24 cellular contexts compared by ENCODE assay signal in the genomic region with DNA sequence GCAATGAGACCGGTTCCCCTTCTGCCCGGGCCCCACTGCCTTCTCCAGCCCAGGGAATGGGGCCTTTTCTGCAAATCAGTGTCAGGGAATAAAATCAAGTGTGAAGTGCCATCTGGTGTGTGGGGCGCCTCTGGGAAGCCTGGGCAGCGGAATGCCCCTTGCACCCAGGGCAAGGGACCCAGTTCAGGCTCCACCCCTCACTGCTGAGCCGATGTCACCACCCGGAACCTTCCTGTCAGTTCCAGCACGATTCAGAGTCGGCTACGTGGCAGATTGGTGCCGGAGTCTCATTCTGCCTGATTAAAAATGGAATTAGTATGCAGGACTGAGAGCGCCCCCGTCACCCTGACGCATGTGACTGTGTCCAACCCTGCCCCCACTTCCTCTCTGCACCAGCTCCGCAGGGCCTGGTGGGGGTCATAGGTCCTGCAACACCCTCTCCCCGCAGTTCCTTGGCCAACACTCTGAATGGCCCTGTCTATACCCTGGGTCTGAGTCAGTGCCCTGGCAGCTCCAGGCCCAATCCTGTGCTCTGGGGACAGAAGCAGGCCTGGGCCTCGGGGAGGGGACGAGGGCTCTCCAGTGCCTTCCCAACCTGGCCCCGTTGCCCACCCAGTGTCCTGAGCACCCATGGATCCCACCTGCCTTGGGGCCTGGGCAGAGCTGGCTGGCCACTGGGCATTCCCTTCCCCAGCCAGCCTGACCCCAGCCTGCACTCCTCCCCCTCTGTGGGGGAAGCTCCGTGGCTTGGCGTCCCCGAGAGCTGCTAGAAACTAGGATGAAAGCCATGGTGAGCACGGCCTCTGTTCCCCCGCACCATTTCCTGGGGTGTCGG. TPM values are rescaled to one million over a fixed set of nuclear protein-coding genes. Genes with fewer than 3 reads are reported as not detected.
DNase-seq lines count a peak whose midpoint lies in the region; ATAC-seq lines count a peak whose summit lies in the region.
"Had no signal": no experiment of that assay in that cellular context is flagged by ENCODE, and none has a peak within 500 bp of the region (broad histone marks: within the 10 kb centered on the region; RNA-seq: fewer than 3 reads in every experiment).

No MANE protein-coding gene starts in this region.

- H3K36me3 ChIP-seq in H7 (replicated peaks; ENCODE audit: control insufficient read depth, insufficient read depth, low read length) = no peaks in the 10 kb centered on the region
- H3K36me3 ChIP-seq: breast epithelium, HAP-1, SJCRH30, suprapubic skin had no signal

- DNase-seq in H7 (peak; percentile 57), globus pallidus (ENCODE audit: low spot score) (peak; percentile 47), midbrain (lab: John Stamatoyannopoulos, UW) (peak; percentile 9), retina (peak; percentile 72), NCI-H774 (lab: John Stamatoyannopoulos, UW) (no peak)
- DNase-seq: ACHN; activated naive CD4-positive, alpha-beta T cell treated with Interleukin-2 at 50 U/mL for 16 hours; activated T-cell treated with anti-CD3 and anti-CD28 coated beads, Interleukin-2, amount 50 U/mL, for 48 hours; KG1; left cardiac atrium; NCI-H1436 treated with DMSO at 0.1 percent for 48 hours; NCI-H69; SJCRH30 had no signal

- no peak for ATAC-seq in HG03565 (IDR thresholded peaks at IDR 0.05; ENCODE audit: unreplicated experiment)
- no peak for ATAC-seq in HG03196 (IDR thresholded peaks at IDR 0.05; ENCODE audit: unreplicated experiment)
- no peak for ATAC-seq in HG03460 (IDR thresholded peaks at IDR 0.05; ENCODE audit: unreplicated experiment)
- ATAC-seq: left cardiac atrium had no signal

- no peak overlapping the region for H3K4me3 ChIP-seq in H7 (ENCODE audit: insufficient read depth, low read depth, low read length)
- H3K4me3 ChIP-seq: breast epithelium, coronary artery, HAP-1, SJCRH30, suprapubic skin had no signal

- H3K27me3 ChIP-seq in H7 (ENCODE audit: control insufficient read depth, insufficient read depth, low read length) = no peaks in the 10 kb centered on the region
- H3K27me3 ChIP-seq: breast epithelium had no signal

RNA-seq across cellular contexts. Expression of a gene that starts 8.1 kb away (rescaled TPM):
- total RNA-seq in H7 (2014; rRNA removed; shearing (Covaris generic)) = 0.10 TPM in 1 of 2 replicates, not detected in the other
- total RNA-seq: activated CD8-positive, alpha-beta memory T cell treated with anti-CD3 and anti-CD28 coated beads for 36 hours; HT-29; left cardiac atrium; mononuclear cell; SJCRH30; suprapubic skin; T-helper 1 cell treated with Interleukin-12 subunit alpha and Interleukin-12 subunit beta and Interleukin-4 antibody, amounts not matched to agents 30 ng/mL and 1 ng/mL, for 36 hours had no signal

RNA-seq across cellular contexts. Expression of a gene that starts 39.8 kb away (rescaled TPM):
- 12.5 and 17.2 TPM in 2 replicates for total RNA-seq in H7 (2014; rRNA removed; shearing (Covaris generic))
- total RNA-seq: HT-29; mononuclear cell; SJCRH30; T-helper 1 cell treated with Interleukin-12 subunit alpha and Interleukin-12 subunit beta and Interleukin-4 antibody, amounts not matched to agents 30 ng/mL and 1 ng/mL, for 36 hours had no signal

RNA-seq across cellular contexts. Expression of a gene that starts 41.2 kb away (rescaled TPM):
- total RNA-seq in H7 (2014; rRNA removed; shearing (Covaris generic)) = 0.21 and 0.89 TPM in 2 replicates
- total RNA-seq: activated CD8-positive, alpha-beta memory T cell treated with anti-CD3 and anti-CD28 coated beads for 36 hours; breast epithelium; HT-29; left cardiac atrium; mononuclear cell; SJCRH30; suprapubic skin; T-helper 1 cell treated with Interleukin-12 subunit alpha and Interleukin-12 subunit beta and Interleukin-4 antibody, amounts not matched to agents 30 ng/mL and 1 ng/mL, for 36 hours had no signal
